In the genomic region with DNA sequence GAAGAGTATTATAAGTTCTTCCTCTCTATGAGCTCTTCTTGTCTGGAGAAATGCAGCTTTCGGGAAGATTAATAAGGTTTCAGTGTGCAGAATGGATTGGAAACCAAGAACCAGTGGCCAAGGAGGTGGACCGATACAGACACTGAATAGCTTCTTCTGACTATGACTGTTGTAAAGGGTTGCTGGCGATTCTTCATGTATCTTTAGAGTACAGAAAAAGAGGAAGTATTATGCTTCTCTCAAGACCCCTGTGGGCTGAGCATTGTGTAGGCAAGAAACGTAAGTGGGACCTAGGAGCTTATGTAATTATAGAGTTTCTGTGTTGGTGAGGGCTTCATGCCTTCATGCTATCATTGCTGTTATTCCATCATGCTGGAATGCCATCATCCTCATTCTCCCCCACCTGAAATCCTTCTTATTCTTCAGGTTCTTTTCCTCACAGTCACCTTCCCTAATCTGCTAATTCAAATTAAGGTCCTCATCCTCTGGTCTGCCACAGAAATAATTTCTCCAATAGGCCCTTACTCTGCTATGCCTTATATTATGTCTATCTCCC, we compare ENCODE assay signal across 1 cellular context.
TF ChIP-seq lines count a peak whose summit lies in the region.

No MANE protein-coding gene starts in this region.

TF ChIP-seq in GM12878, 131 proteins besides CTCF, POLR2A, EP300 and RAD21 (continued from another document):
- TF ChIP-seq, protein P1, sequence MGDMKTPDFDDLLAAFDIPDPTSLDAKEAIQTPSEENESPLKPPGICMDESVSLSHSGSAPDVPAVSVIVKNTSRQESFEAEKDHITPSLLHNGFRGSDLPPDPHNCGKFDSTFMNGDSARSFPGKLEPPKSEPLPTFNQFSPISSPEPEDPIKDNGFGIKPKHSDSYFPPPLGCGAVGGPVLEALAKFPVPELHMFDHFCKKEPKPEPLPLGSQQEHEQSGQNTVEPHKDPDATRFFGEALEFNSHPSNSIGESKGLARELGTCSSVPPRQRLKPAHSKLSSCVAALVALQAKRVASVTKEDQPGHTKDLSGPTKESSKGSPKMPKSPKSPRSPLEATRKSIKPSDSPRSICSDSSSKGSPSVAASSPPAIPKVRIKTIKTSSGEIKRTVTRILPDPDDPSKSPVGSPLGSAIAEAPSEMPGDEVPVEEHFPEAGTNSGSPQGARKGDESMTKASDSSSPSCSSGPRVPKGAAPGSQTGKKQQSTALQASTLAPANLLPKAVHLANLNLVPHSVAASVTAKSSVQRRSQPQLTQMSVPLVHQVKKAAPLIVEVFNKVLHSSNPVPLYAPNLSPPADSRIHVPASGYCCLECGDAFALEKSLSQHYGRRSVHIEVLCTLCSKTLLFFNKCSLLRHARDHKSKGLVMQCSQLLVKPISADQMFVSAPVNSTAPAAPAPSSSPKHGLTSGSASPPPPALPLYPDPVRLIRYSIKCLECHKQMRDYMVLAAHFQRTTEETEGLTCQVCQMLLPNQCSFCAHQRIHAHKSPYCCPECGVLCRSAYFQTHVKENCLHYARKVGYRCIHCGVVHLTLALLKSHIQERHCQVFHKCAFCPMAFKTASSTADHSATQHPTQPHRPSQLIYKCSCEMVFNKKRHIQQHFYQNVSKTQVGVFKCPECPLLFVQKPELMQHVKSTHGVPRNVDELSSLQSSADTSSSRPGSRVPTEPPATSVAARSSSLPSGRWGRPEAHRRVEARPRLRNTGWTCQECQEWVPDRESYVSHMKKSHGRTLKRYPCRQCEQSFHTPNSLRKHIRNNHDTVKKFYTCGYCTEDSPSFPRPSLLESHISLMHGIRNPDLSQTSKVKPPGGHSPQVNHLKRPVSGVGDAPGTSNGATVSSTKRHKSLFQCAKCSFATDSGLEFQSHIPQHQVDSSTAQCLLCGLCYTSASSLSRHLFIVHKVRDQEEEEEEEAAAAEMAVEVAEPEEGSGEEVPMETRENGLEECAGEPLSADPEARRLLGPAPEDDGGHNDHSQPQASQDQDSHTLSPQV (IDR thresholded peaks at IDR 0.05), result no peak
- TF ChIP-seq, protein P2, sequence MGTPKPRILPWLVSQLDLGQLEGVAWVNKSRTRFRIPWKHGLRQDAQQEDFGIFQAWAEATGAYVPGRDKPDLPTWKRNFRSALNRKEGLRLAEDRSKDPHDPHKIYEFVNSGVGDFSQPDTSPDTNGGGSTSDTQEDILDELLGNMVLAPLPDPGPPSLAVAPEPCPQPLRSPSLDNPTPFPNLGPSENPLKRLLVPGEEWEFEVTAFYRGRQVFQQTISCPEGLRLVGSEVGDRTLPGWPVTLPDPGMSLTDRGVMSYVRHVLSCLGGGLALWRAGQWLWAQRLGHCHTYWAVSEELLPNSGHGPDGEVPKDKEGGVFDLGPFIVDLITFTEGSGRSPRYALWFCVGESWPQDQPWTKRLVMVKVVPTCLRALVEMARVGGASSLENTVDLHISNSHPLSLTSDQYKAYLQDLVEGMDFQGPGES (IDR thresholded peaks at IDR 0.05), result no peak
- no peak for TF ChIP-seq ASH2L (IDR thresholded peaks at IDR 0.05; ENCODE audit: borderline replicate concordance, low read depth)
- TF ChIP-seq, protein P3, sequence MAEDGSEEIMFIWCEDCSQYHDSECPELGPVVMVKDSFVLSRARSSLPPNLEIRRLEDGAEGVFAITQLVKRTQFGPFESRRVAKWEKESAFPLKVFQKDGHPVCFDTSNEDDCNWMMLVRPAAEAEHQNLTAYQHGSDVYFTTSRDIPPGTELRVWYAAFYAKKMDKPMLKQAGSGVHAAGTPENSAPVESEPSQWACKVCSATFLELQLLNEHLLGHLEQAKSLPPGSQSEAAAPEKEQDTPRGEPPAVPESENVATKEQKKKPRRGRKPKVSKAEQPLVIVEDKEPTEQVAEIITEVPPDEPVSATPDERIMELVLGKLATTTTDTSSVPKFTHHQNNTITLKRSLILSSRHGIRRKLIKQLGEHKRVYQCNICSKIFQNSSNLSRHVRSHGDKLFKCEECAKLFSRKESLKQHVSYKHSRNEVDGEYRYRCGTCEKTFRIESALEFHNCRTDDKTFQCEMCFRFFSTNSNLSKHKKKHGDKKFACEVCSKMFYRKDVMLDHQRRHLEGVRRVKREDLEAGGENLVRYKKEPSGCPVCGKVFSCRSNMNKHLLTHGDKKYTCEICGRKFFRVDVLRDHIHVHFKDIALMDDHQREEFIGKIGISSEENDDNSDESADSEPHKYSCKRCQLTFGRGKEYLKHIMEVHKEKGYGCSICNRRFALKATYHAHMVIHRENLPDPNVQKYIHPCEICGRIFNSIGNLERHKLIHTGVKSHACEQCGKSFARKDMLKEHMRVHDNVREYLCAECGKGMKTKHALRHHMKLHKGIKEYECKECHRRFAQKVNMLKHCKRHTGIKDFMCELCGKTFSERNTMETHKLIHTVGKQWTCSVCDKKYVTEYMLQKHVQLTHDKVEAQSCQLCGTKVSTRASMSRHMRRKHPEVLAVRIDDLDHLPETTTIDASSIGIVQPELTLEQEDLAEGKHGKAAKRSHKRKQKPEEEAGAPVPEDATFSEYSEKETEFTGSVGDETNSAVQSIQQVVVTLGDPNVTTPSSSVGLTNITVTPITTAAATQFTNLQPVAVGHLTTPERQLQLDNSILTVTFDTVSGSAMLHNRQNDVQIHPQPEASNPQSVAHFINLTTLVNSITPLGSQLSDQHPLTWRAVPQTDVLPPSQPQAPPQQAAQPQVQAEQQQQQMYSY (CRISPR knock-in tag; IDR thresholded peaks at IDR 0.05), result no peak
